Comparison of ENCODE assay signal across 1 cellular context in genomic region chr14:22560638-22561365, GRCh38.
TF ChIP-seq lines count a peak whose summit lies in the region.

No MANE protein-coding gene starts in this region.

TF ChIP-seq in HepG2, 621 proteins besides CTCF, POLR2A, EP300 and RAD21 (continued from another document and continues in another):
- TF ChIP-seq TRIM22 (IDR thresholded peaks at IDR 0.05), result no peak
- no peak for TF ChIP-seq SMARCC2 (IDR thresholded peaks at IDR 0.05)
- no peak; the same call in none of the 2 replicates for TF ChIP-seq HIC2 (CRISPR knock-in tag; IDR thresholded peaks at IDR 0.05; ENCODE audit: low read depth)
- no peak for TF ChIP-seq ZXDC (CRISPR knock-in tag; IDR thresholded peaks at IDR 0.05)
- TF ChIP-seq GABPB1 (CRISPR knock-in tag; IDR thresholded peaks at IDR 0.05), result no peak
- no peak for TF ChIP-seq ZKSCAN5 (CRISPR knock-in tag; IDR thresholded peaks at IDR 0.05)
- TF ChIP-seq TFDP1 (CRISPR knock-in tag; IDR thresholded peaks at IDR 0.05; ENCODE audit: borderline replicate concordance), result no peak; the same call in 1 of the 2 replicates
- TF ChIP-seq ZNF337 (CRISPR knock-in tag; IDR thresholded peaks at IDR 0.05; ENCODE audit: borderline replicate concordance, low read depth), result 0 out of 2 replicates have a peak, but pooled peaks have one; percentile 51
- no peak for TF ChIP-seq ZNF768 (CRISPR knock-in tag; IDR thresholded peaks at IDR 0.05)
- no peak for TF ChIP-seq NCOA1 (CRISPR knock-in tag; IDR thresholded peaks at IDR 0.05)
- no peak for TF ChIP-seq BATF2 (CRISPR knock-in tag; IDR thresholded peaks at IDR 0.05)
- TF ChIP-seq ZBTB25 (CRISPR knock-in tag; IDR thresholded peaks at IDR 0.05), result no peak; the same call in 1 of the 2 replicates
- peak; percentile 83; the same call in 1 of the 2 replicates for TF ChIP-seq FLYWCH1 (CRISPR knock-in tag; IDR thresholded peaks at IDR 0.05)
- TF ChIP-seq TERF1 (CRISPR knock-in tag; IDR thresholded peaks at IDR 0.05), result no peak
- no peak for TF ChIP-seq RFX5 (IDR thresholded peaks at IDR 0.05; ENCODE audit: low read depth, low read length)
- TF ChIP-seq MXD1 (CRISPR knock-in tag; IDR thresholded peaks at IDR 0.05), result no peak
- peak; percentile 93 for TF ChIP-seq DPF2 (CRISPR knock-in tag; IDR thresholded peaks at IDR 0.05; ENCODE audit: borderline replicate concordance, low read depth)
- no peak for TF ChIP-seq HOXD1 (CRISPR knock-in tag; IDR thresholded peaks at IDR 0.05)
- peak; percentile 92 for TF ChIP-seq MEF2D (CRISPR knock-in tag; IDR thresholded peaks at IDR 0.05)
- peak; percentile 63; the same call in 1 of the 2 replicates for TF ChIP-seq TFDP2 (CRISPR knock-in tag; IDR thresholded peaks at IDR 0.05)
- no peak for TF ChIP-seq HNRNPH1 (optimal IDR thresholded peaks at IDR 0.05; ENCODE audit: low read depth, low read length)
- TF ChIP-seq ZNF784 (CRISPR knock-in tag; IDR thresholded peaks at IDR 0.05; ENCODE audit: borderline replicate concordance), result peak; percentile 88
- TF ChIP-seq ZBED4 (CRISPR knock-in tag; IDR thresholded peaks at IDR 0.05; ENCODE audit: borderline replicate concordance), result no peak
- TF ChIP-seq HNF1A (IDR thresholded peaks at IDR 0.05; ENCODE audit: low read depth), result peak; percentile 64
- no peak; the same call in 1 of the 2 replicates for TF ChIP-seq HNF1A (CRISPR knock-in tag; IDR thresholded peaks at IDR 0.05; ENCODE audit: borderline replicate concordance)
- TF ChIP-seq CREBL2 (CRISPR knock-in tag; IDR thresholded peaks at IDR 0.05; ENCODE audit: borderline replicate concordance), result no peak
- no peak for TF ChIP-seq HOXA7 (CRISPR knock-in tag; IDR thresholded peaks at IDR 0.05)
- TF ChIP-seq ZNF709 (CRISPR knock-in tag; IDR thresholded peaks at IDR 0.05), result no peak
- TF ChIP-seq ETS1 (CRISPR knock-in tag; IDR thresholded peaks at IDR 0.05), result no peak
- no peak for TF ChIP-seq ZNF235 (CRISPR knock-in tag; IDR thresholded peaks at IDR 0.05; ENCODE audit: borderline replicate concordance)
